Comparison of ENCODE assay signal across 8 cellular contexts in genomic region chr16:47852991-47853390, GRCh38.
"Had no signal": no experiment of that assay in that cellular context is flagged by ENCODE, and none has a peak within 500 bp of the region (broad histone marks: within the 10 kb centered on the region; RNA-seq: fewer than 3 reads in every experiment).

No MANE protein-coding gene starts in this region.

- H2AFZ ChIP-seq: GM23248 had no signal

- DNase-seq: GM23248, H9, HCEC 1CT, IMR-90 had no signal

- H3K27ac ChIP-seq: GM23248 had no signal

- FAIRE-seq: H1, H54, HTR-8/SVneo, K562 had no signal

- H3K9ac ChIP-seq: GM23248 had no signal

- H3K4me3 Mint-ChIP-seq: H9 had no signal

- H3K4me3 ChIP-seq: GM23248, K562 had no signal
